In the genomic region with DNA sequence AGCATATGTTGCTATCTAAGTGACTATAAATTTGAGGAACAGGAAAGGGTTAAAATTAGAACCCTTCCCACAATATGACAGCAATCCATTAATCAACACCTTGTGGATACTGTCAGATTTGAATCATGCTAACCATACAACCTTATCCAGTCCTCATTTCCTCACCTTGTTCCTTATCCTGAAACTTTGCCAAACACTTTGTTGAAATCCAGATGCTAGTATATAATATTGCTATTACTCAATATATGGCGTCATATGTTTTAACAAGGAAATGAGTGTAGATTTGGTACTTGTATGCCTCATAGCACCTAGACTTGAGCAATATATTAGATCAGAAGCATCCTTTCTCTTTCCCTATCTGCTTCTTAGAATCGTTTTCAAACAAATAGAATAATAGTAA, we compare ENCODE assay signal across 13 cellular contexts.
DNase-seq lines count a peak whose midpoint lies in the region; ATAC-seq and TF ChIP-seq lines count a peak whose summit lies in the region.
"Had no signal": no experiment of that assay in that cellular context is flagged by ENCODE, and none has a peak within 500 bp of the region (broad histone marks: within the 10 kb centered on the region; RNA-seq: fewer than 3 reads in every experiment).

No MANE protein-coding gene starts in this region.

- H4K20me1 ChIP-seq in SK-N-SH (ENCODE audit: insufficient read depth), result no peaks in the 10 kb centered on the region

- intact Hi-C loops in spleen (cut with DNase I; ENCODE audit: low total_unique reads), result no loop called here

- H3K9me2 ChIP-seq in SK-N-SH, result no peaks in the 10 kb centered on the region

- no peak overlapping the region for H3K4me3 ChIP-seq in SK-N-SH (ENCODE audit: low read depth in 2 of 2, low read length in 1 of 2)
- no peak overlapping the region for H3K4me3 ChIP-seq in fibroblast of villous mesenchyme (ENCODE audit: low read depth, low read length)
- H3K4me3 ChIP-seq in spleen, result no peak overlapping the region
- H3K4me3 ChIP-seq: colonic mucosa, GM23338, PC-9 had no signal

- 19% methylated on average over 2 of the region's 2 CpGs for WGBS in SK-N-SH (ENCODE audit: low lambda C conversion rate)
- WGBS in spleen, 5 donors, result 13 to 34% (median 26%) methylated on average over 2 of the region's 2 CpGs

- H3K4me1 ChIP-seq in SK-N-SH (ENCODE audit: control insufficient read depth in 1 of 2, insufficient read depth in 2 of 2, low read depth in 1 of 2, low read length in 1 of 2) (peaks cover 0 to 7% of the 10 kb centered on the region in 2 experiments; a peak in 1 of 4 replicates), spleen (no peaks in the 10 kb centered on the region)
- H3K4me1 ChIP-seq: colonic mucosa had no signal

- no peak for TF ChIP-seq CTCF in SK-N-SH (IDR thresholded peaks at IDR 0.05)
- TF ChIP-seq CTCF in fibroblast of villous mesenchyme (IDR thresholded peaks at IDR 0.05; ENCODE audit: insufficient read depth, low read depth, low read length), result no peak
- no peak for TF ChIP-seq CTCF in spleen (IDR thresholded peaks at IDR 0.05 in 8 of 11, conservative IDR thresholded peaks at IDR 0.05 in 3 of 11)

- H3K27ac ChIP-seq in SK-N-SH (ENCODE audit: low read depth in 2 of 2, low read length in 1 of 2) (peak overlapping the region in 1 of 2 experiments; percentile 88; a peak in 2 of 4 replicates), spleen (peak overlapping the region; percentile 32 to 89 (median 79))
- H3K27ac ChIP-seq: colonic mucosa, PC-9 had no signal

- TF ChIP-seq RAD21 in SK-N-SH (IDR thresholded peaks at IDR 0.05; ENCODE audit: low read length), result no peak

- CTCF ChIA-PET in SK-N-SH (lab: Yijun Ruan, JAX), result no interaction called here

- TF ChIP-seq POLR2A in spleen (IDR thresholded peaks at IDR 0.05), result no peak

- DNase-seq in HS-5 (ENCODE audit: low read depth) (peak; percentile 65), SK-N-SH (no peak), fibroblast of villous mesenchyme (ENCODE audit: low read depth) (peak; percentile 67), spleen (no peak), SW480 (ENCODE audit: low spot score) (no peak), NCI-H2029 treated with DMSO at 0.1 percent for 48 hours (lab: John Stamatoyannopoulos, UW) (no peak)
- DNase-seq: colonic mucosa, DMS79 treated with DMSO at 0.1 percent for 48 hours, NCI-H1048 had no signal

- POLR2A ChIA-PET in SK-N-SH (lab: Yijun Ruan, JAX), result no interaction called here

- no peak for ATAC-seq in HG03571 (IDR thresholded peaks at IDR 0.05; ENCODE audit: unreplicated experiment)
- ATAC-seq: activated CD4-positive, CD25-positive, alpha-beta regulatory T cell treated with anti-CD3 and anti-CD28 coated beads, Interleukin-2, amount 50 U/mL, for 24 hours; GM23338 had no signal

- H3K9ac ChIP-seq in SK-N-SH, result peak overlapping the region; percentile 52

- H2AFZ ChIP-seq in SK-N-SH (ENCODE audit: low read depth), result peak overlapping the region; percentile 88
- H2AFZ ChIP-seq: GM23338, PC-9 had no signal

- no peaks in the 10 kb centered on the region for H3K9me3 ChIP-seq in SK-N-SH
- no peaks in the 10 kb centered on the region for H3K9me3 ChIP-seq in spleen
- H3K9me3 ChIP-seq: colonic mucosa had no signal

- no peaks in the 10 kb centered on the region for H3K27me3 ChIP-seq in SK-N-SH (ENCODE audit: insufficient read depth)
- no peaks in the 10 kb centered on the region for H3K27me3 ChIP-seq in spleen (replicated peaks in 1 of 7)
- H3K27me3 ChIP-seq: colonic mucosa had no signal

- H3K36me3 ChIP-seq in SK-N-SH (replicated peaks in 1 of 2; ENCODE audit: control insufficient read depth in 1 of 2, insufficient read depth in 2 of 2, low read length in 1 of 2) (no peaks in the 10 kb centered on the region), spleen (no peaks in the 10 kb centered on the region)
- H3K36me3 ChIP-seq: colonic mucosa had no signal

- TF ChIP-seq EP300 in SK-N-SH (IDR thresholded peaks at IDR 0.05; ENCODE audit: borderline replicate concordance in 1 of 2, low read depth in 1 of 2, low read length in 1 of 2), result no peak

- H3F3A ChIP-seq in SK-N-SH (replicated peaks; ENCODE audit: insufficient read depth), result peaks cover 23% of the 10 kb centered on the region

- peak overlapping the region; percentile 53 for H3K4me2 ChIP-seq in SK-N-SH
- H3K4me2 ChIP-seq: GM23338 had no signal

- no peaks in the 10 kb centered on the region for H3K79me2 ChIP-seq in SK-N-SH (ENCODE audit: insufficient read depth)

TF ChIP-seq in SK-N-SH, 30 proteins besides CTCF, POLR2A, EP300 and RAD21:
- no peak for TF ChIP-seq POLR2AphosphoS5 (IDR thresholded peaks at IDR 0.05; ENCODE audit: low read depth, low read length)
- TF ChIP-seq, protein P1, sequence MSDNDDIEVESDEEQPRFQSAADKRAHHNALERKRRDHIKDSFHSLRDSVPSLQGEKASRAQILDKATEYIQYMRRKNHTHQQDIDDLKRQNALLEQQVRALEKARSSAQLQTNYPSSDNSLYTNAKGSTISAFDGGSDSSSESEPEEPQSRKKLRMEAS (IDR thresholded peaks at IDR 0.05; ENCODE audit: low read depth), result no peak
- no peak for TF ChIP-seq FOXM1 (IDR thresholded peaks at IDR 0.05; ENCODE audit: low read depth)
- TF ChIP-seq ELF1 (IDR thresholded peaks at IDR 0.05), result no peak
- TF ChIP-seq RXRA (IDR thresholded peaks at IDR 0.05; ENCODE audit: borderline replicate concordance, low read depth), result no peak
- no peak for TF ChIP-seq EZH2phosphoT487 (IDR thresholded peaks at IDR 0.05; ENCODE audit: borderline replicate concordance, low read depth)
- peak; percentile 76 for TF ChIP-seq TCF12 (IDR thresholded peaks at IDR 0.05)
- no peak for TF ChIP-seq TAF1 (IDR thresholded peaks at IDR 0.05; ENCODE audit: borderline replicate concordance, low read depth, low read length)
- TF ChIP-seq, protein P2, sequence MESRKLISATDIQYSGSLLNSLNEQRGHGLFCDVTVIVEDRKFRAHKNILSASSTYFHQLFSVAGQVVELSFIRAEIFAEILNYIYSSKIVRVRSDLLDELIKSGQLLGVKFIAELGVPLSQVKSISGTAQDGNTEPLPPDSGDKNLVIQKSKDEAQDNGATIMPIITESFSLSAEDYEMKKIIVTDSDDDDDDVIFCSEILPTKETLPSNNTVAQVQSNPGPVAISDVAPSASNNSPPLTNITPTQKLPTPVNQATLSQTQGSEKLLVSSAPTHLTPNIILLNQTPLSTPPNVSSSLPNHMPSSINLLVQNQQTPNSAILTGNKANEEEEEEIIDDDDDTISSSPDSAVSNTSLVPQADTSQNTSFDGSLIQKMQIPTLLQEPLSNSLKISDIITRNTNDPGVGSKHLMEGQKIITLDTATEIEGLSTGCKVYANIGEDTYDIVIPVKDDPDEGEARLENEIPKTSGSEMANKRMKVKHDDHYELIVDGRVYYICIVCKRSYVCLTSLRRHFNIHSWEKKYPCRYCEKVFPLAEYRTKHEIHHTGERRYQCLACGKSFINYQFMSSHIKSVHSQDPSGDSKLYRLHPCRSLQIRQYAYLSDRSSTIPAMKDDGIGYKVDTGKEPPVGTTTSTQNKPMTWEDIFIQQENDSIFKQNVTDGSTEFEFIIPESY (IDR thresholded peaks at IDR 0.05; ENCODE audit: borderline replicate concordance, low read depth), result no peak
- TF ChIP-seq NFIC (IDR thresholded peaks at IDR 0.05; ENCODE audit: borderline replicate concordance), result no peak; the same call in 1 of the 2 replicates
- no peak for TF ChIP-seq RCOR1 (IDR thresholded peaks at IDR 0.05; ENCODE audit: low read length)
- TF ChIP-seq SMC3 (IDR thresholded peaks at IDR 0.05; ENCODE audit: low read depth, low read length), result no peak
- TF ChIP-seq GABPA (IDR thresholded peaks at IDR 0.05; ENCODE audit: low read depth), result no peak
- peak; percentile 67 for TF ChIP-seq PBX3 (IDR thresholded peaks at IDR 0.05)
- no peak for TF ChIP-seq GATA2 (CRISPR knock-in tag; IDR thresholded peaks at IDR 0.05)
TF ChIP-seq in SK-N-SH: peak in this region for 2.

Comparison
In these comparisons a context has a peak if more than half of its experiments do, and no peak if none do; other contexts are left out.
1. DNase-seq: peak in HS-5 (single experiment) and fibroblast of villous mesenchyme (single experiment); none in SK-N-SH (single experiment), spleen (single experiment), SW480 (single experiment) and NCI-H2029 treated with DMSO at 0.1 percent for 48 hours (single experiment).